Comparison of ENCODE assay signal across 1 cellular context in the genomic region with DNA sequence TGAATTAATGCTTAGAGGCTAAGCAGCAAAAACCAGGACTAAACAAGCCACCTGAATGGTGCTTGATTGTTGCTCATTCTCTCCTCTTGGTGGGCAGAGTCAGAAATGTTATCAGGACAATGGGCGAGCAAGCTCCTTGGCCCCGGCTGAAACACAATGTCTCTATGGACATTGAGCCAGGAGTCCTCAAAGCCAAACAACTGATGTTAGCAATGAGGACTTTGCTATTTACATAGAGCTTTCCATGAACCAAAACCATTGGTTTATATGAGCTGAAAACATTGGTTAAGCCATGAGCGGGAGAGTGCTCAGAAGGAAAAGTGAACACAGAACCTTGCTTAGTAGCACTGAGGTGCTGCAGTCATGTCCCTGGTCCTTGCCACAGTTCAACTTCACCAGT.
TF ChIP-seq lines count a peak whose summit lies in the region.

No MANE protein-coding gene starts in this region.

TF ChIP-seq in HepG2, 621 proteins besides CTCF, POLR2A, EP300 and RAD21 (continued from another document):
- TF ChIP-seq, protein P1, sequence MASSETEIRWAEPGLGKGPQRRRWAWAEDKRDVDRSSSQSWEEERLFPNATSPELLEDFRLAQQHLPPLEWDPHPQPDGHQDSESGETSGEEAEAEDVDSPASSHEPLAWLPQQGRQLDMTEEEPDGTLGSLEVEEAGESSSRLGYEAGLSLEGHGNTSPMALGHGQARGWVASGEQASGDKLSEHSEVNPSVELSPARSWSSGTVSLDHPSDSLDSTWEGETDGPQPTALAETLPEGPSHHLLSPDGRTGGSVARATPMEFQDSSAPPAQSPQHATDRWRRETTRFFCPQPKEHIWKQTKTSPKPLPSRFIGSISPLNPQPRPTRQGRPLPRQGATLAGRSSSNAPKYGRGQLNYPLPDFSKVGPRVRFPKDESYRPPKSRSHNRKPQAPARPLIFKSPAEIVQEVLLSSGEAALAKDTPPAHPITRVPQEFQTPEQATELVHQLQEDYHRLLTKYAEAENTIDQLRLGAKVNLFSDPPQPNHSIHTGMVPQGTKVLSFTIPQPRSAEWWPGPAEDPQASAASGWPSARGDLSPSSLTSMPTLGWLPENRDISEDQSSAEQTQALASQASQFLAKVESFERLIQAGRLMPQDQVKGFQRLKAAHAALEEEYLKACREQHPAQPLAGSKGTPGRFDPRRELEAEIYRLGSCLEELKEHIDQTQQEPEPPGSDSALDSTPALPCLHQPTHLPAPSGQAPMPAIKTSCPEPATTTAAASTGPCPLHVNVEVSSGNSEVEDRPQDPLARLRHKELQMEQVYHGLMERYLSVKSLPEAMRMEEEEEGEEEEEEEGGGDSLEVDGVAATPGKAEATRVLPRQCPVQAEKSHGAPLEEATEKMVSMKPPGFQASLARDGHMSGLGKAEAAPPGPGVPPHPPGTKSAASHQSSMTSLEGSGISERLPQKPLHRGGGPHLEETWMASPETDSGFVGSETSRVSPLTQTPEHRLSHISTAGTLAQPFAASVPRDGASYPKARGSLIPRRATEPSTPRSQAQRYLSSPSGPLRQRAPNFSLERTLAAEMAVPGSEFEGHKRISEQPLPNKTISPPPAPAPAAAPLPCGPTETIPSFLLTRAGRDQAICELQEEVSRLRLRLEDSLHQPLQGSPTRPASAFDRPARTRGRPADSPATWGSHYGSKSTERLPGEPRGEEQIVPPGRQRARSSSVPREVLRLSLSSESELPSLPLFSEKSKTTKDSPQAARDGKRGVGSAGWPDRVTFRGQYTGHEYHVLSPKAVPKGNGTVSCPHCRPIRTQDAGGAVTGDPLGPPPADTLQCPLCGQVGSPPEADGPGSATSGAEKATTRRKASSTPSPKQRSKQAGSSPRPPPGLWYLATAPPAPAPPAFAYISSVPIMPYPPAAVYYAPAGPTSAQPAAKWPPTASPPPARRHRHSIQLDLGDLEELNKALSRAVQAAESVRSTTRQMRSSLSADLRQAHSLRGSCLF (CRISPR knock-in tag; IDR thresholded peaks at IDR 0.05; ENCODE audit: borderline replicate concordance) = no peak
- TF ChIP-seq, protein P2, sequence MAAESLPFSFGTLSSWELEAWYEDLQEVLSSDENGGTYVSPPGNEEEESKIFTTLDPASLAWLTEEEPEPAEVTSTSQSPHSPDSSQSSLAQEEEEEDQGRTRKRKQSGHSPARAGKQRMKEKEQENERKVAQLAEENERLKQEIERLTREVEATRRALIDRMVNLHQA (CRISPR knock-in tag; IDR thresholded peaks at IDR 0.05) = no peak
- TF ChIP-seq, protein P3, sequence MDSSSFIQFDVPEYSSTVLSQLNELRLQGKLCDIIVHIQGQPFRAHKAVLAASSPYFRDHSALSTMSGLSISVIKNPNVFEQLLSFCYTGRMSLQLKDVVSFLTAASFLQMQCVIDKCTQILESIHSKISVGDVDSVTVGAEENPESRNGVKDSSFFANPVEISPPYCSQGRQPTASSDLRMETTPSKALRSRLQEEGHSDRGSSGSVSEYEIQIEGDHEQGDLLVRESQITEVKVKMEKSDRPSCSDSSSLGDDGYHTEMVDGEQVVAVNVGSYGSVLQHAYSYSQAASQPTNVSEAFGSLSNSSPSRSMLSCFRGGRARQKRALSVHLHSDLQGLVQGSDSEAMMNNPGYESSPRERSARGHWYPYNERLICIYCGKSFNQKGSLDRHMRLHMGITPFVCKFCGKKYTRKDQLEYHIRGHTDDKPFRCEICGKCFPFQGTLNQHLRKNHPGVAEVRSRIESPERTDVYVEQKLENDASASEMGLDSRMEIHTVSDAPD (CRISPR knock-in tag; IDR thresholded peaks at IDR 0.05) = peak; percentile 58; the same call in 1 of the 2 replicates
- TF ChIP-seq NBN (conservative IDR thresholded peaks at IDR 0.05) (no peak), TGIF2 (CRISPR knock-in tag; IDR thresholded peaks at IDR 0.05) (no peak), TSC22D2 (CRISPR knock-in tag; IDR thresholded peaks at IDR 0.05; ENCODE audit: borderline replicate concordance) (no peak), SOX13 (IDR thresholded peaks at IDR 0.05) (peak; percentile 51; the same call in 1 of the 2 replicates), SOX13 (CRISPR knock-in tag; conservative IDR thresholded peaks at IDR 0.05 in 1 of 2, IDR thresholded peaks at IDR 0.05 in 1 of 2) (peak in 1 of 2 experiments; percentile 87; a peak in 2 of 4 replicates), ZMYM4 (CRISPR knock-in tag; IDR thresholded peaks at IDR 0.05) (peak; percentile 53; the same call in 1 of the 2 replicates), ZNF460 (CRISPR knock-in tag; IDR thresholded peaks at IDR 0.05; ENCODE audit: borderline replicate concordance) (no peak), FOXJ3 (CRISPR knock-in tag; IDR thresholded peaks at IDR 0.05; ENCODE audit: borderline replicate concordance) (no peak), ZKSCAN8 (CRISPR knock-in tag; IDR thresholded peaks at IDR 0.05; ENCODE audit: borderline replicate concordance) (no peak), ADNP (CRISPR knock-in tag; IDR thresholded peaks at IDR 0.05) (no peak), EHMT2 (IDR thresholded peaks at IDR 0.05; ENCODE audit: borderline replicate concordance, low read depth, low read length) (peak; percentile 84; the same call in 1 of the 2 replicates), ZNF17 (CRISPR knock-in tag; IDR thresholded peaks at IDR 0.05) (no peak), NCOR1 (IDR thresholded peaks at IDR 0.05; ENCODE audit: borderline replicate concordance, low read length) (peak; percentile 61; the same call in 1 of the 2 replicates), ZNF672 (CRISPR knock-in tag; IDR thresholded peaks at IDR 0.05) (no peak), ZKSCAN1 (IDR thresholded peaks at IDR 0.05; ENCODE audit: low read length) (no peak), ZNF468 (CRISPR knock-in tag; IDR thresholded peaks at IDR 0.05) (no peak), SP4 (CRISPR knock-in tag; IDR thresholded peaks at IDR 0.05) (no peak), REXO4 (CRISPR knock-in tag; IDR thresholded peaks at IDR 0.05; ENCODE audit: borderline replicate concordance) (no peak), ZNF788 (CRISPR knock-in tag; IDR thresholded peaks at IDR 0.05; ENCODE audit: borderline replicate concordance) (no peak; the same call in 1 of the 2 replicates), ZNF550 (CRISPR knock-in tag; IDR thresholded peaks at IDR 0.05; ENCODE audit: borderline replicate concordance) (no peak)
- TF ChIP-seq, protein P4, sequence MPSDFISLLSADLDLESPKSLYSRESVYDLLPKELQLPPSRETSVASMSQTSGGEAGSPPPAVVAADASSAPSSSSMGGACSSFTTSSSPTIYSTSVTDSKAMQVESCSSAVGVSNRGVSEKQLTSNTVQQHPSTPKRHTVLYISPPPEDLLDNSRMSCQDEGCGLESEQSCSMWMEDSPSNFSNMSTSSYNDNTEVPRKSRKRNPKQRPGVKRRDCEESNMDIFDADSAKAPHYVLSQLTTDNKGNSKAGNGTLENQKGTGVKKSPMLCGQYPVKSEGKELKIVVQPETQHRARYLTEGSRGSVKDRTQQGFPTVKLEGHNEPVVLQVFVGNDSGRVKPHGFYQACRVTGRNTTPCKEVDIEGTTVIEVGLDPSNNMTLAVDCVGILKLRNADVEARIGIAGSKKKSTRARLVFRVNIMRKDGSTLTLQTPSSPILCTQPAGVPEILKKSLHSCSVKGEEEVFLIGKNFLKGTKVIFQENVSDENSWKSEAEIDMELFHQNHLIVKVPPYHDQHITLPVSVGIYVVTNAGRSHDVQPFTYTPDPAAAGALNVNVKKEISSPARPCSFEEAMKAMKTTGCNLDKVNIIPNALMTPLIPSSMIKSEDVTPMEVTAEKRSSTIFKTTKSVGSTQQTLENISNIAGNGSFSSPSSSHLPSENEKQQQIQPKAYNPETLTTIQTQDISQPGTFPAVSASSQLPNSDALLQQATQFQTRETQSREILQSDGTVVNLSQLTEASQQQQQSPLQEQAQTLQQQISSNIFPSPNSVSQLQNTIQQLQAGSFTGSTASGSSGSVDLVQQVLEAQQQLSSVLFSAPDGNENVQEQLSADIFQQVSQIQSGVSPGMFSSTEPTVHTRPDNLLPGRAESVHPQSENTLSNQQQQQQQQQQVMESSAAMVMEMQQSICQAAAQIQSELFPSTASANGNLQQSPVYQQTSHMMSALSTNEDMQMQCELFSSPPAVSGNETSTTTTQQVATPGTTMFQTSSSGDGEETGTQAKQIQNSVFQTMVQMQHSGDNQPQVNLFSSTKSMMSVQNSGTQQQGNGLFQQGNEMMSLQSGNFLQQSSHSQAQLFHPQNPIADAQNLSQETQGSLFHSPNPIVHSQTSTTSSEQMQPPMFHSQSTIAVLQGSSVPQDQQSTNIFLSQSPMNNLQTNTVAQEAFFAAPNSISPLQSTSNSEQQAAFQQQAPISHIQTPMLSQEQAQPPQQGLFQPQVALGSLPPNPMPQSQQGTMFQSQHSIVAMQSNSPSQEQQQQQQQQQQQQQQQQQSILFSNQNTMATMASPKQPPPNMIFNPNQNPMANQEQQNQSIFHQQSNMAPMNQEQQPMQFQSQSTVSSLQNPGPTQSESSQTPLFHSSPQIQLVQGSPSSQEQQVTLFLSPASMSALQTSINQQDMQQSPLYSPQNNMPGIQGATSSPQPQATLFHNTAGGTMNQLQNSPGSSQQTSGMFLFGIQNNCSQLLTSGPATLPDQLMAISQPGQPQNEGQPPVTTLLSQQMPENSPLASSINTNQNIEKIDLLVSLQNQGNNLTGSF (CRISPR knock-in tag; IDR thresholded peaks at IDR 0.05) = no peak
- TF ChIP-seq, protein P5, sequence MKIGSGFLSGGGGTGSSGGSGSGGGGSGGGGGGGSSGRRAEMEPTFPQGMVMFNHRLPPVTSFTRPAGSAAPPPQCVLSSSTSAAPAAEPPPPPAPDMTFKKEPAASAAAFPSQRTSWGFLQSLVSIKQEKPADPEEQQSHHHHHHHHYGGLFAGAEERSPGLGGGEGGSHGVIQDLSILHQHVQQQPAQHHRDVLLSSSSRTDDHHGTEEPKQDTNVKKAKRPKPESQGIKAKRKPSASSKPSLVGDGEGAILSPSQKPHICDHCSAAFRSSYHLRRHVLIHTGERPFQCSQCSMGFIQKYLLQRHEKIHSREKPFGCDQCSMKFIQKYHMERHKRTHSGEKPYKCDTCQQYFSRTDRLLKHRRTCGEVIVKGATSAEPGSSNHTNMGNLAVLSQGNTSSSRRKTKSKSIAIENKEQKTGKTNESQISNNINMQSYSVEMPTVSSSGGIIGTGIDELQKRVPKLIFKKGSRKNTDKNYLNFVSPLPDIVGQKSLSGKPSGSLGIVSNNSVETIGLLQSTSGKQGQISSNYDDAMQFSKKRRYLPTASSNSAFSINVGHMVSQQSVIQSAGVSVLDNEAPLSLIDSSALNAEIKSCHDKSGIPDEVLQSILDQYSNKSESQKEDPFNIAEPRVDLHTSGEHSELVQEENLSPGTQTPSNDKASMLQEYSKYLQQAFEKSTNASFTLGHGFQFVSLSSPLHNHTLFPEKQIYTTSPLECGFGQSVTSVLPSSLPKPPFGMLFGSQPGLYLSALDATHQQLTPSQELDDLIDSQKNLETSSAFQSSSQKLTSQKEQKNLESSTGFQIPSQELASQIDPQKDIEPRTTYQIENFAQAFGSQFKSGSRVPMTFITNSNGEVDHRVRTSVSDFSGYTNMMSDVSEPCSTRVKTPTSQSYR (CRISPR knock-in tag; IDR thresholded peaks at IDR 0.05; ENCODE audit: borderline replicate concordance) = no peak
- TF ChIP-seq, protein P6, sequence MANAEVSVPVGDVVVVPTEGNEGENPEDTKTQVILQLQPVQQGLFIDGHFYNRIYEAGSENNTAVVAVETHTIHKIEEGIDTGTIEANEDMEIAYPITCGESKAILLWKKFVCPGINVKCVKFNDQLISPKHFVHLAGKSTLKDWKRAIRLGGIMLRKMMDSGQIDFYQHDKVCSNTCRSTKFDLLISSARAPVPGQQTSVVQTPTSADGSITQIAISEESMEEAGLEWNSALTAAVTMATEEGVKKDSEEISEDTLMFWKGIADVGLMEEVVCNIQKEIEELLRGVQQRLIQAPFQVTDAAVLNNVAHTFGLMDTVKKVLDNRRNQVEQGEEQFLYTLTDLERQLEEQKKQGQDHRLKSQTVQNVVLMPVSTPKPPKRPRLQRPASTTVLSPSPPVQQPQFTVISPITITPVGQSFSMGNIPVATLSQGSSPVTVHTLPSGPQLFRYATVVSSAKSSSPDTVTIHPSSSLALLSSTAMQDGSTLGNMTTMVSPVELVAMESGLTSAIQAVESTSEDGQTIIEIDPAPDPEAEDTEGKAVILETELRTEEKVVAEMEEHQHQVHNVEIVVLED (CRISPR knock-in tag; IDR thresholded peaks at IDR 0.05; ENCODE audit: borderline replicate concordance) = no peak
- TF ChIP-seq, protein P7, sequence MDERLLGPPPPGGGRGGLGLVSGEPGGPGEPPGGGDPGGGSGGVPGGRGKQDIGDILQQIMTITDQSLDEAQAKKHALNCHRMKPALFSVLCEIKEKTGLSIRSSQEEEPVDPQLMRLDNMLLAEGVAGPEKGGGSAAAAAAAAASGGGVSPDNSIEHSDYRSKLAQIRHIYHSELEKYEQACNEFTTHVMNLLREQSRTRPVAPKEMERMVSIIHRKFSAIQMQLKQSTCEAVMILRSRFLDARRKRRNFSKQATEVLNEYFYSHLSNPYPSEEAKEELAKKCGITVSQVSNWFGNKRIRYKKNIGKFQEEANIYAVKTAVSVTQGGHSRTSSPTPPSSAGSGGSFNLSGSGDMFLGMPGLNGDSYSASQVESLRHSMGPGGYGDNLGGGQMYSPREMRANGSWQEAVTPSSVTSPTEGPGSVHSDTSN (CRISPR knock-in tag; IDR thresholded peaks at IDR 0.05) = no peak
- TF ChIP-seq, protein P8, sequence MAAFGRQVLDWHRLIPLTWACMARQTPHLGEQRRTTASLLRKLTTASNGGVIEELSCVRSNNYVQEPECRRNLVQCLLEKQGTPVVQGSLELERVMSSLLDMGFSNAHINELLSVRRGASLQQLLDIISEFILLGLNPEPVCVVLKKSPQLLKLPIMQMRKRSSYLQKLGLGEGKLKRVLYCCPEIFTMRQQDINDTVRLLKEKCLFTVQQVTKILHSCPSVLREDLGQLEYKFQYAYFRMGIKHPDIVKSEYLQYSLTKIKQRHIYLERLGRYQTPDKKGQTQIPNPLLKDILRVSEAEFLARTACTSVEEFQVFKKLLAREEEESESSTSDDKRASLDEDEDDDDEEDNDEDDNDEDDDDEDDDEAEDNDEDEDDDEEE (CRISPR knock-in tag; IDR thresholded peaks at IDR 0.05) = no peak
